Comparison of ENCODE assay signal across 8 cellular contexts in the genomic region with DNA sequence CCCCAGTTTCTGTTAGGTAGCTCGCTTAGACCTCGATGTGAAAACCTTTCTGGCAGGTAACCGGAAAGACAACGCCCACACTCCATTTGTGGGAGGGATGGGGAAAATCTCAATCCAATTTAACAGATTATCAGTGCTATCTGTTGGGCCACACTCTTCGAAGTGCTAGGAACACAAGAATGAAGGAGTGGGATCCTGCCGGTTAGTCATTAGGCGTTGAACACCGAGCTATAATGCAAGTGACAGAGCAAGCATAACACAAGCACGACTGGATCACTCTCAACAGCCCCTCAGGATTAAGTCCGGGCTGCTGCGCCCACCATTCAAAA.
DNase-seq lines count a peak whose midpoint lies in the region; ATAC-seq and TF ChIP-seq lines count a peak whose summit lies in the region.

No MANE protein-coding gene starts in this region.

- H3K4me1 ChIP-seq in NT2/D1 (ENCODE audit: insufficient read depth, insufficient read length) (peaks cover 8% of the 10 kb centered on the region), parathyroid adenoma (peaks cover 8% of the 10 kb centered on the region)

- H3K79me2 ChIP-seq in parathyroid adenoma = peaks cover 2% of the 10 kb centered on the region

- TF ChIP-seq CTCF in GM12864 (IDR thresholded peaks at IDR 0.05; ENCODE audit: low read depth, low read length, missing control alignments) (no peak), epithelial cell of esophagus (IDR thresholded peaks at IDR 0.05; ENCODE audit: insufficient read depth, low read depth, low read length, missing control alignments) (no peak), parathyroid adenoma (IDR thresholded peaks at IDR 0.05) (no peak)

- peak overlapping the region; percentile 77 for H3K27ac ChIP-seq in parathyroid adenoma

- peaks cover 7% of the 10 kb centered on the region; the same call in 1 of the 2 replicates for H3K9me3 ChIP-seq in NT2/D1 (ENCODE audit: insufficient read depth, low read length)
- no peaks in the 10 kb centered on the region for H3K9me3 ChIP-seq in parathyroid adenoma (ENCODE audit: control insufficient read depth, low read length)

- H3K4me3 ChIP-seq in GM12864 (ENCODE audit: low read depth, low read length) (peak overlapping the region; percentile 76), NT2/D1 (ENCODE audit: insufficient read length, low read depth) (peak overlapping the region; percentile 96), epithelial cell of esophagus (ENCODE audit: low read length) (peak overlapping the region; percentile 100), parathyroid adenoma (ENCODE audit: low read depth, low read length) (peak overlapping the region; percentile 97)

- DNase-seq in GM12864 (ENCODE audit: low read depth) (no peak), NT2/D1 (ENCODE audit: low read depth, low spot score) (no peak), epithelial cell of esophagus (ENCODE audit: low read depth) (no peak), SW 1271 (lab: John Stamatoyannopoulos, UW) (no peak), GM03348 (ENCODE audit: low spot score) (no peak), NCI-H526 treated with DMSO at 0.1 percent for 48 hours (lab: John Stamatoyannopoulos, UW) (no peak)

- H2AFZ ChIP-seq in parathyroid adenoma = peak overlapping the region; percentile 92

- H3K27me3 ChIP-seq in NT2/D1 (ENCODE audit: insufficient read depth, insufficient read length) (no peaks in the 10 kb centered on the region), parathyroid adenoma (ENCODE audit: control insufficient read depth, insufficient read depth, low read length) (no peaks in the 10 kb centered on the region)

- H3K4me2 ChIP-seq in parathyroid adenoma (ENCODE audit: low read length) = peak overlapping the region; percentile 87

- H3K9ac ChIP-seq in NT2/D1 (ENCODE audit: insufficient read length, low read depth) (peak overlapping the region; percentile 99), parathyroid adenoma (peak overlapping the region; percentile 63)

- ATAC-seq in HG03095 (IDR thresholded peaks at IDR 0.05; ENCODE audit: unreplicated experiment) = no peak

- peaks cover 40% of the 10 kb centered on the region for H3K36me3 ChIP-seq in NT2/D1 (ENCODE audit: insufficient read depth, insufficient read length, low read length)
- H3K36me3 ChIP-seq in parathyroid adenoma (ENCODE audit: control insufficient read depth, insufficient read depth, low read length) = no peaks in the 10 kb centered on the region
